Comparison of ENCODE assay signal across 18 cellular contexts in genomic region chr6:147852772-147853171, GRCh38.
DNase-seq lines count a peak whose midpoint lies in the region; TF ChIP-seq lines count a peak whose summit lies in the region.
"Had no signal": no experiment of that assay in that cellular context is flagged by ENCODE, and none has a peak within 500 bp of the region (broad histone marks: within the 10 kb centered on the region; RNA-seq: fewer than 3 reads in every experiment).

No MANE protein-coding gene starts in this region.

- H3K79me1 ChIP-seq in H9 (ENCODE audit: insufficient read depth, low read depth, low read length, poor library complexity, severe bottlenecking) = no peaks in the 10 kb centered on the region

- H3K9ac ChIP-seq in SK-N-MC (ENCODE audit: insufficient read length) (no peak overlapping the region), H9 (ENCODE audit: extremely low read depth, insufficient read length, low read length) (no peak overlapping the region)

- no peak for TF ChIP-seq EP300 in esophagus muscularis mucosa (IDR thresholded peaks at IDR 0.05)

- no TSS peak for BruUV-seq in A673 (replicated peaks; lab: Mats Ljungman, UMichigan)

- no peaks in the 10 kb centered on the region for H3K27me3 Mint-ChIP-seq in H9 (ENCODE audit: low read depth)

- no peaks in the 10 kb centered on the region for H3K36me3 Mint-ChIP-seq in H9 (ENCODE audit: insufficient read depth in 1 of 3, low read depth in 3 of 3)

- no peak overlapping the region for H3K18ac ChIP-seq in H9 (ENCODE audit: insufficient read length, low read depth, low read length)

- no peaks in the 10 kb centered on the region for H3K23me2 ChIP-seq in H9 (ENCODE audit: insufficient read length, low read depth, low read length, poor library complexity, severe bottlenecking)

- H3K4me3 Mint-ChIP-seq in H9 = no peak overlapping the region

- POLR2A ChIA-PET in A673 (lab: Charles Lee; ENCODE audit: low non-redundant PET) = no interaction called here

- peak; percentile 74 for DNase-seq in A673 (ENCODE audit: low spot score)
- peak; percentile 39 for DNase-seq in HCEC 1CT
- no peak for DNase-seq in SK-N-MC (ENCODE audit: low read depth, low spot score)
- DNase-seq in iris pigment epithelial cell (ENCODE audit: low read depth) = peak; percentile 35
- no peak for DNase-seq in H9
- DNase-seq in NCI-H82 (lab: John Stamatoyannopoulos, UW) = no peak
- no peak for DNase-seq in esophagus muscularis mucosa (ENCODE audit: extremely low spot score)
- DNase-seq: C1 segment of cervical spinal cord, DMS79, GF-D8, Kasumi-1, NCI-H187, NCI-H2107, NCI-H510A, NCI-H748 treated with DMSO at 0.1 percent for 48 hours, SHP77, T-helper 1 cell had no signal

- no peaks in the 10 kb centered on the region for H3K9me3 Mint-ChIP-seq in H9

- H3K56ac ChIP-seq in H9 (ENCODE audit: insufficient read length, low read depth, low read length) = no peak overlapping the region

- H3K27ac ChIP-seq in A673 (ENCODE audit: low read depth, low read length, poor library complexity, severe bottlenecking) = no peak overlapping the region
- H3K27ac ChIP-seq in SK-N-MC = 0 out of 2 replicates have a peak overlapping the region, but pooled peaks have one; percentile 3
- H3K27ac ChIP-seq in H9 (ENCODE audit: insufficient read length, low read depth, low read length) = no peak overlapping the region
- no peak overlapping the region for H3K27ac ChIP-seq in esophagus muscularis mucosa (replicated peaks in 1 of 4)

- H3K4me3 ChIP-seq in A673 (ENCODE audit: low read depth, low read length, poor library complexity, severe bottlenecking) = no peak overlapping the region
- H3K4me3 ChIP-seq in SK-N-MC = no peak overlapping the region
- no peak overlapping the region for H3K4me3 ChIP-seq in esophagus muscularis mucosa
- H3K4me3 ChIP-seq: GM12878 had no signal

- no peak for TF ChIP-seq POLR2A in esophagus muscularis mucosa (IDR thresholded peaks at IDR 0.05; ENCODE audit: low read depth)

- no peak overlapping the region for H4K91ac ChIP-seq in H9 (ENCODE audit: insufficient read length, low read depth, low read length)

- H3K23ac ChIP-seq in H9 (ENCODE audit: insufficient read length, low read depth, low read length) = no peak overlapping the region

- no peaks in the 10 kb centered on the region for H3K79me2 ChIP-seq in H9 (ENCODE audit: insufficient read depth, low read length)

- no peak overlapping the region for H4K5ac ChIP-seq in H9 (ENCODE audit: insufficient read length, low read depth, low read length)

- H3K4me1 Mint-ChIP-seq in H9 = no peaks in the 10 kb centered on the region

- no peak overlapping the region for H2BK15ac ChIP-seq in H9 (ENCODE audit: low read depth, low read length)

- intact Hi-C loops in A673 (cut with micrococcal nuclease; ENCODE audit: unreplicated experiment) (no loop called here), esophagus muscularis mucosa (cut with DNase I) (no loop called here)

- no peak overlapping the region for H3K27ac Mint-ChIP-seq in H9

- no peaks in the 10 kb centered on the region for H3K27me3 ChIP-seq in A673 (replicated peaks; ENCODE audit: insufficient read depth, low read depth, low read length, poor library complexity)
- H3K27me3 ChIP-seq in H9 (ENCODE audit: insufficient read depth, low read length) = no peaks in the 10 kb centered on the region
- H3K27me3 ChIP-seq in esophagus muscularis mucosa = no peaks in the 10 kb centered on the region

- H2AK5ac ChIP-seq in H9 (ENCODE audit: insufficient read length, low read length) = no peak overlapping the region

- peaks cover 13% of the 10 kb centered on the region for H3K4me1 ChIP-seq in A673 (ENCODE audit: insufficient read depth, low read length, poor library complexity, severe bottlenecking)
- no peaks in the 10 kb centered on the region for H3K4me1 ChIP-seq in H9 (ENCODE audit: insufficient read depth, low read length)
- no peaks in the 10 kb centered on the region for H3K4me1 ChIP-seq in esophagus muscularis mucosa

- H3K36me3 ChIP-seq in A673 (ENCODE audit: insufficient read depth, low read length, poor library complexity, severe bottlenecking) (no peaks in the 10 kb centered on the region), SK-N-MC (ENCODE audit: insufficient read depth, low read length) (no peaks in the 10 kb centered on the region), esophagus muscularis mucosa (no peaks in the 10 kb centered on the region)

- TF ChIP-seq CTCF in A673 (conservative IDR thresholded peaks at IDR 0.05; ENCODE audit: low read depth, low read length) = no peak
- no peak for TF ChIP-seq CTCF in H9 (conservative IDR thresholded peaks at IDR 0.05)
- no peak for TF ChIP-seq CTCF in esophagus muscularis mucosa (IDR thresholded peaks at IDR 0.05)

- H3K9me3 ChIP-seq in A673 (ENCODE audit: low read depth, low read length, poor library complexity, severe bottlenecking) (no peaks in the 10 kb centered on the region), SK-N-MC (ENCODE audit: low read depth, low read length) (no peaks in the 10 kb centered on the region), H9 (ENCODE audit: control insufficient read depth, low read depth, low read length) (no peaks in the 10 kb centered on the region), esophagus muscularis mucosa (no peaks in the 10 kb centered on the region)

- no peak overlapping the region for H2AFZ ChIP-seq in H9 (ENCODE audit: low read length)

- no CpG with 5 or more reads among the region's 2 CpGs for WGBS in H9 (ENCODE audit: extremely low coverage, insufficient read length, low lambda C conversion rate)
- WGBS in esophagus muscularis mucosa = 89% methylated on average over 2 of the region's 2 CpGs

- H3K4me2 ChIP-seq in H9 (ENCODE audit: insufficient read depth, insufficient read length, low read length) = no peak overlapping the region

- no peak overlapping the region for H3K4ac ChIP-seq in H9 (ENCODE audit: low read depth, low read length)

- H2BK120ac ChIP-seq in H9 (ENCODE audit: low read depth, low read length, poor library complexity, severe bottlenecking) = no peak overlapping the region

- H2BK5ac ChIP-seq in H9 (ENCODE audit: insufficient read length, low read length) = no peak overlapping the region

- no peak overlapping the region for H4K8ac ChIP-seq in H9 (replicated peaks; ENCODE audit: insufficient read length, low read depth, low read length)

- H2BK20ac ChIP-seq in H9 (ENCODE audit: low read depth, low read length, poor library complexity, severe bottlenecking) = no peak overlapping the region

- CTCF ChIA-PET in A673 (lab: Charles Lee) = no interaction called here

- H2BK12ac ChIP-seq in H9 (ENCODE audit: insufficient read length, low read depth, low read length) = no peak overlapping the region

- H3K14ac ChIP-seq in H9 (ENCODE audit: insufficient read depth, low read length) = no peak overlapping the region

- H3T11ph ChIP-seq in H9 (ENCODE audit: low read length) = no peak overlapping the region

- H4K20me1 ChIP-seq in H9 (ENCODE audit: control insufficient read depth, insufficient read depth, insufficient read length) = no peaks in the 10 kb centered on the region

Comparison
In these comparisons a context has a peak if more than half of its experiments do, and no peak if none do; other contexts are left out.
1. DNase-seq: peak in A673 (single experiment), HCEC 1CT (single experiment) and iris pigment epithelial cell (single experiment); none in SK-N-MC (single experiment), H9 (single experiment), NCI-H82 (single experiment) and esophagus muscularis mucosa (single experiment).